Comparison of ENCODE assay signal across 1 cellular context in the genomic region with DNA sequence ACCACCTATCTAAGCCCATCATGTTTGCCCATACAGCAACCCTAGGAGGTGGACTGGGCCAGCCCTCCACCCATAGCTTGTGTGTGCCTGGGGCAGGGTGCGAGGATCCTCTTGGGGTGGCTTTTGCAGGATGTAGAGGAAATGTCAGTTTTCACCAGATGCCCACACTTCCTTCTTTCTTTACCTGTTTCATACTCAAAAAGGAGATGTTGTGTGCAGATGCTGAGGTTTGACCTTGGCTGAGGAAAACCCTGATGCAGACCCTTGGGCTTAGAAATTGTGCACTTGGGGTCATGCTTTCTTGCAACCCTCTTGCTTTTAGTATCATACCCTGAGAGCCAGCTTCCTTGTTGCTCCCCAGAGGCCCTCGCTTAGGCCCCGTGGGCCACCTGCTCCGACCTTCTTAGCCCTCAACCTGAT.
TF ChIP-seq lines count a peak whose summit lies in the region.

No MANE protein-coding gene starts in this region.

TF ChIP-seq in GM23338, 12 proteins besides CTCF, POLR2A, EP300 and RAD21 (continued from another document):
- TF ChIP-seq ZNF462 (CRISPR knock-in tag; IDR thresholded peaks at IDR 0.05) = no peak
- TF ChIP-seq, protein P1, sequence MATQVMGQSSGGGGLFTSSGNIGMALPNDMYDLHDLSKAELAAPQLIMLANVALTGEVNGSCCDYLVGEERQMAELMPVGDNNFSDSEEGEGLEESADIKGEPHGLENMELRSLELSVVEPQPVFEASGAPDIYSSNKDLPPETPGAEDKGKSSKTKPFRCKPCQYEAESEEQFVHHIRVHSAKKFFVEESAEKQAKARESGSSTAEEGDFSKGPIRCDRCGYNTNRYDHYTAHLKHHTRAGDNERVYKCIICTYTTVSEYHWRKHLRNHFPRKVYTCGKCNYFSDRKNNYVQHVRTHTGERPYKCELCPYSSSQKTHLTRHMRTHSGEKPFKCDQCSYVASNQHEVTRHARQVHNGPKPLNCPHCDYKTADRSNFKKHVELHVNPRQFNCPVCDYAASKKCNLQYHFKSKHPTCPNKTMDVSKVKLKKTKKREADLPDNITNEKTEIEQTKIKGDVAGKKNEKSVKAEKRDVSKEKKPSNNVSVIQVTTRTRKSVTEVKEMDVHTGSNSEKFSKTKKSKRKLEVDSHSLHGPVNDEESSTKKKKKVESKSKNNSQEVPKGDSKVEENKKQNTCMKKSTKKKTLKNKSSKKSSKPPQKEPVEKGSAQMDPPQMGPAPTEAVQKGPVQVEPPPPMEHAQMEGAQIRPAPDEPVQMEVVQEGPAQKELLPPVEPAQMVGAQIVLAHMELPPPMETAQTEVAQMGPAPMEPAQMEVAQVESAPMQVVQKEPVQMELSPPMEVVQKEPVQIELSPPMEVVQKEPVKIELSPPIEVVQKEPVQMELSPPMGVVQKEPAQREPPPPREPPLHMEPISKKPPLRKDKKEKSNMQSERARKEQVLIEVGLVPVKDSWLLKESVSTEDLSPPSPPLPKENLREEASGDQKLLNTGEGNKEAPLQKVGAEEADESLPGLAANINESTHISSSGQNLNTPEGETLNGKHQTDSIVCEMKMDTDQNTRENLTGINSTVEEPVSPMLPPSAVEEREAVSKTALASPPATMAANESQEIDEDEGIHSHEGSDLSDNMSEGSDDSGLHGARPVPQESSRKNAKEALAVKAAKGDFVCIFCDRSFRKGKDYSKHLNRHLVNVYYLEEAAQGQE (IDR thresholded peaks at IDR 0.05; ENCODE audit: unreplicated experiment) = no peak
TF ChIP-seq in GM23338: peak in this region for 0.
